ENCODE assay signal across 18 cellular contexts in the genomic region with DNA sequence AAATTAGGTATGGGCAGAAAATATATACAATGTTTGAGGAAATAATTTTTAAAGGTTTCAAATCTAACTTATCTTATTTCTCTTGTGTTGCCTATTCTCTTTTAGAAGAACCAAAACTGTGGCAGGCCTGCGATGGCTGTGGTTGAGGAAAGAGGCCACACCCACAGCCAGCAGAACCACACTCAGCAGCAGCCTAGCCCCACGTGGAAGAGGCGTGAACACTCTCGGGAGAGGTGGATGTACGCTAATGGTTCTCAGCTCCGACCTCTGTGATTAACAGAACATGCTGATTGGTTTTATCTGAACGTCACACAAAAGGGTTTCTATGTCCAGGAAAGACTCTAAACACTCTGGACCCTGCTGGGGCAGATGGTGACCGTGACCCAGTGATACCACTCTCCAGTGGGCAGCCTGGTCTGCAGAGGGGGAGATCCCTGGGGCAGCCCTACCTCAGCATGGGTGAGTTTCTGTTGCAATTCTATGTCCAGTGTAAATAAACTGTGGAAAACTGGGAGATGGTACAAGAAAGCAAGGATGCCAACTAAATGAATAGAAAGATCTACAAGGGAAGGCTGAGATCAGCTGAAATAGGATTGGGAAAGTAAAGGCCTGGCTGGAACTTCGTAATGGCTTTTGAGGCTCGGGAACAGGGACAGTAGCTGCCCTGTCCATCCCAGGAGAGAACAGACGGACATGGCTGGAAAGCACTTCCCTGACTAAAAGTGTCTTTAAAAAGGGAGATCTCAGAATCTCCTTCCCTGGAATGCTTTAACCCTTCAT. TPM values are rescaled to one million over a fixed set of nuclear protein-coding genes. Genes with fewer than 3 reads are reported as not detected.
DNase-seq lines count a peak whose midpoint lies in the region; ATAC-seq and TF ChIP-seq lines count a peak whose summit lies in the region.
"Had no signal": no experiment of that assay in that cellular context is flagged by ENCODE, and none has a peak within 500 bp of the region (broad histone marks: within the 10 kb centered on the region; RNA-seq: fewer than 3 reads in every experiment).

No MANE protein-coding gene starts in this region.

- in situ Hi-C loops in GM13976 (cut with MboI; ENCODE audit: low sequenced_read_pairs, unreplicated experiment) = no loop called here

- no peak overlapping the region for H2AK5ac ChIP-seq in mesendoderm (ENCODE audit: low read length)

- H3K4ac ChIP-seq in mesendoderm (ENCODE audit: low read depth, low read length) = no peak overlapping the region

- H3K27ac ChIP-seq in muscle layer of colon (ENCODE audit: low read depth, low read length) (peak overlapping the region; percentile 83), mesendoderm (ENCODE audit: low read depth, low read length) (no peak overlapping the region)
- H3K27ac ChIP-seq: GM23248 had no signal

- H3K4me3 Mint-ChIP-seq in central memory CD8-positive, alpha-beta T cell = no peak overlapping the region
- H3K4me3 Mint-ChIP-seq: activated CD4-positive, alpha-beta memory T cell treated with anti-CD3 and anti-CD28 coated beads, Interleukin-2, amount 10 ng/mL, durations not matched to agents 7 days and 5 days; activated naive CD4-positive, alpha-beta T cell treated with anti-CD3 and anti-CD28 coated beads, Interleukin-2, amount 50 U/mL, for 24 hours; activated T-cell treated with anti-CD3 and anti-CD28 coated beads, Interleukin-2, amount 50 U/mL, for 24 hours; naive B cell had no signal

- H2BK120ac ChIP-seq in mesendoderm (ENCODE audit: low read depth, low read length) = no peak overlapping the region

- H3K27me3 Mint-ChIP-seq in central memory CD8-positive, alpha-beta T cell = peaks cover 31% of the 10 kb centered on the region

- H3K79me1 ChIP-seq in mesendoderm (ENCODE audit: low read length) = peaks cover 16% of the 10 kb centered on the region

- peaks cover 6% of the 10 kb centered on the region for H3K4me1 Mint-ChIP-seq in central memory CD8-positive, alpha-beta T cell
- H3K4me1 Mint-ChIP-seq: naive B cell had no signal

- H3K23ac ChIP-seq in mesendoderm (ENCODE audit: low read length) = no peak overlapping the region

- H3K9ac ChIP-seq in muscle layer of colon (ENCODE audit: low read length) (peak overlapping the region; percentile 49), mesendoderm (ENCODE audit: low read length) (no peak overlapping the region)
- H3K9ac ChIP-seq: GM23248 had no signal

- no peak overlapping the region for H4K8ac ChIP-seq in mesendoderm (ENCODE audit: low read depth, low read length)

- peaks cover 6% of the 10 kb centered on the region for H3K79me2 ChIP-seq in mesendoderm (ENCODE audit: control insufficient read depth, insufficient read depth, low read length)

- H3K4me1 ChIP-seq in muscle layer of colon (ENCODE audit: insufficient read depth, low read length) (peaks cover 66% of the 10 kb centered on the region), mesendoderm (ENCODE audit: control insufficient read depth, low read depth, low read length) (no peaks in the 10 kb centered on the region)

- no peaks in the 10 kb centered on the region for H3K9me3 ChIP-seq in muscle layer of colon (ENCODE audit: low read length)
- H3K9me3 ChIP-seq: Caco-2, stomach had no signal

- no peak overlapping the region for H2BK5ac ChIP-seq in mesendoderm (ENCODE audit: low read length)

- DNase-seq in NCI-H69 (lab: John Stamatoyannopoulos, UW) = peak; percentile 29
- no peak for DNase-seq in central memory CD8-positive, alpha-beta T cell (ENCODE audit: low spot score in 2 of 2)
- peak; percentile 50 for DNase-seq in retina
- DNase-seq in mesendoderm = no peak
- no peak for DNase-seq in cerebellar nuclear complex (lab: John Stamatoyannopoulos, UW)
- DNase-seq in NCI-H2196 (lab: John Stamatoyannopoulos, UW; ENCODE audit: unreplicated experiment) = no peak
- DNase-seq in GM13976 (ENCODE audit: low spot score) = no peak
- DNase-seq: activated CD4-positive, alpha-beta memory T cell treated with anti-CD3 and anti-CD28 coated beads, Interleukin-2, amount 10 ng/mL, durations not matched to agents 7 days and 5 days; activated T-cell treated with anti-CD3 and anti-CD28 coated beads, Interleukin-2, amount 50 U/mL, for 24 hours; dermis blood vessel endothelial cell; GM23248; naive B cell; NCI-H1436 treated with DMSO at 0.1 percent for 48 hours; NCI-H345; stomach had no signal

- no peak overlapping the region for H3K18ac ChIP-seq in mesendoderm (ENCODE audit: low read length)

- no peaks in the 10 kb centered on the region for H3K9me3 Mint-ChIP-seq in central memory CD8-positive, alpha-beta T cell
- H3K9me3 Mint-ChIP-seq: activated naive CD4-positive, alpha-beta T cell treated with anti-CD3 and anti-CD28 coated beads, Interleukin-2, amount 50 U/mL, for 24 hours; activated T-cell treated with anti-CD3 and anti-CD28 coated beads, Interleukin-2, amount 50 U/mL, for 24 hours; naive B cell had no signal

- H3K4me3 ChIP-seq in muscle layer of colon (ENCODE audit: low read depth in 1 of 2, low read length in 2 of 2) = peak overlapping the region in 1 of 2 donors; percentile 12
- H3K4me3 ChIP-seq in mesendoderm (ENCODE audit: low read length) = no peak overlapping the region
- H3K4me3 ChIP-seq: GM23248, stomach had no signal

- ATAC-seq in central memory CD8-positive, alpha-beta T cell (replicated peaks; ENCODE audit: extremely low read depth, poor library complexity, severe bottlenecking) = peak; percentile 71

- H3K4me2 ChIP-seq in mesendoderm (ENCODE audit: low read length) = no peak overlapping the region

- H3K36me3 ChIP-seq in muscle layer of colon (ENCODE audit: insufficient read depth, low read length) (no peaks in the 10 kb centered on the region), mesendoderm (ENCODE audit: control insufficient read depth, insufficient read depth, low read length) (no peaks in the 10 kb centered on the region)
- H3K36me3 ChIP-seq: stomach had no signal

- H3K56ac ChIP-seq in mesendoderm (ENCODE audit: low read length) = no peak overlapping the region

- no peak overlapping the region for H4K5ac ChIP-seq in mesendoderm (ENCODE audit: low read length)

- no peak for TF ChIP-seq CTCF in GM13976 (IDR thresholded peaks at IDR 0.05; ENCODE audit: borderline replicate concordance, control extremely low read depth, extremely low read depth, insufficient read depth, missing control alignments)

- WGBS in mesendoderm (ENCODE audit: extremely low coverage, insufficient coverage, low lambda C conversion rate) = no CpG with 5 or more reads among the region's 11 CpGs

- no peak overlapping the region for H3K27ac Mint-ChIP-seq in central memory CD8-positive, alpha-beta T cell (ENCODE audit: low read depth)
- H3K27ac Mint-ChIP-seq: activated CD4-positive, alpha-beta memory T cell treated with anti-CD3 and anti-CD28 coated beads, Interleukin-2, amount 10 ng/mL, durations not matched to agents 7 days and 5 days; activated naive CD4-positive, alpha-beta T cell treated with anti-CD3 and anti-CD28 coated beads, Interleukin-2, amount 50 U/mL, for 24 hours; activated T-cell treated with anti-CD3 and anti-CD28 coated beads, Interleukin-2, amount 50 U/mL, for 24 hours; naive B cell had no signal

- no peak overlapping the region for H2BK15ac ChIP-seq in mesendoderm (replicated peaks; ENCODE audit: low read depth)

- no peaks in the 10 kb centered on the region for H3K36me3 Mint-ChIP-seq in central memory CD8-positive, alpha-beta T cell (ENCODE audit: insufficient read depth)
- H3K36me3 Mint-ChIP-seq: activated naive CD4-positive, alpha-beta T cell treated with anti-CD3 and anti-CD28 coated beads, Interleukin-2, amount 50 U/mL, for 24 hours; naive B cell had no signal

- H3K27me3 ChIP-seq in muscle layer of colon (ENCODE audit: control insufficient read depth in 1 of 2, insufficient read depth in 2 of 2, low read length in 2 of 2) = no peaks in the 10 kb centered on the region
- H3K27me3 ChIP-seq in mesendoderm (ENCODE audit: insufficient read depth, low read length, poor library complexity) = no peaks in the 10 kb centered on the region
- H3K27me3 ChIP-seq: stomach had no signal

RNA-seq across cellular contexts. Expression of a gene that starts 26.6 kb away (rescaled TPM):
- polyA plus RNA-seq in mesendoderm (2013, experiment 1 of 2) = 2.6 TPM
- polyA plus RNA-seq in mesendoderm (2013, experiment 2 of 2) = 2.7 TPM

Comparison
In these comparisons a context has a peak if more than half of its experiments do, and no peak if none do; other contexts are left out.
1. DNase-seq: peak in NCI-H69 (single experiment) and retina (single experiment); none in central memory CD8-positive, alpha-beta T cell (0 of 2), mesendoderm (single experiment), cerebellar nuclear complex (0 of 2), NCI-H2196 (single experiment) and GM13976 (single experiment).